Comparison of ENCODE assay signal across 8 cellular contexts in genomic region chr20:34704177-34705007, GRCh38. TPM values are rescaled to one million over a fixed set of nuclear protein-coding genes. Genes with fewer than 3 reads are reported as not detected.
DNase-seq lines count a peak whose midpoint lies in the region; ATAC-seq and FAIRE-seq lines count a peak whose summit lies in the region.

Gene TP53INP2 (plus strand): TSS chr20:34704344. CDS start chr20:34708740, 4,396 bp downstream.

- peak; percentile 41 to 93 (median 84) for DNase-seq in C1 segment of cervical spinal cord (lab: John Stamatoyannopoulos, UW)
- DNase-seq in HTR-8/SVneo (ENCODE audit: insufficient read length, low spot score), result peak; percentile 83
- DNase-seq in NK-92 treated with Interleukin-12 subunit alpha and Interleukin-12 subunit beta, amount 100 ng/mL, for 24 hours (lab: John Stamatoyannopoulos, UW), result peak; percentile 83
- DNase-seq in activated CD8-positive, alpha-beta memory T cell treated with anti-CD3 and anti-CD28 coated beads for 4 hours (ENCODE audit: low read depth in 2 of 2), result peak; percentile 64 to 73
- peak; percentile 88 for DNase-seq in effector CD4-positive, alpha-beta T cell
- DNase-seq in lung microvascular endothelial cell (ENCODE audit: low read depth in 2 of 2), result peak; percentile 91 to 96
- DNase-seq in stimulated activated CD4-positive, alpha-beta T cell treated with anti-CD3 and anti-CD28 coated beads, TNF-alpha, amount 100 ng/mL, for 24 hours (ENCODE audit: low read depth in 3 of 3), result peak; percentile 61 to 79 (median 66)

- FAIRE-seq in HTR-8/SVneo (lab: Jason Lieb, UNC), result no peak

- ATAC-seq in GM19455 (IDR thresholded peaks at IDR 0.05; ENCODE audit: unreplicated experiment), result peak; percentile 68

RNA-seq across cellular contexts. Expression of gene TP53INP2, which starts in this region (rescaled TPM):
- 3.5 and 3.6 TPM in 2 replicates for total RNA-seq in lung microvascular endothelial cell

Comparison
In these comparisons a context has a peak if more than half of its experiments do, and no peak if none do; other contexts are left out.
1. Peak in every context shown above with its lines: DNase-seq and ATAC-seq.